Comparison of ENCODE assay signal across 16 cellular contexts in the genomic region with DNA sequence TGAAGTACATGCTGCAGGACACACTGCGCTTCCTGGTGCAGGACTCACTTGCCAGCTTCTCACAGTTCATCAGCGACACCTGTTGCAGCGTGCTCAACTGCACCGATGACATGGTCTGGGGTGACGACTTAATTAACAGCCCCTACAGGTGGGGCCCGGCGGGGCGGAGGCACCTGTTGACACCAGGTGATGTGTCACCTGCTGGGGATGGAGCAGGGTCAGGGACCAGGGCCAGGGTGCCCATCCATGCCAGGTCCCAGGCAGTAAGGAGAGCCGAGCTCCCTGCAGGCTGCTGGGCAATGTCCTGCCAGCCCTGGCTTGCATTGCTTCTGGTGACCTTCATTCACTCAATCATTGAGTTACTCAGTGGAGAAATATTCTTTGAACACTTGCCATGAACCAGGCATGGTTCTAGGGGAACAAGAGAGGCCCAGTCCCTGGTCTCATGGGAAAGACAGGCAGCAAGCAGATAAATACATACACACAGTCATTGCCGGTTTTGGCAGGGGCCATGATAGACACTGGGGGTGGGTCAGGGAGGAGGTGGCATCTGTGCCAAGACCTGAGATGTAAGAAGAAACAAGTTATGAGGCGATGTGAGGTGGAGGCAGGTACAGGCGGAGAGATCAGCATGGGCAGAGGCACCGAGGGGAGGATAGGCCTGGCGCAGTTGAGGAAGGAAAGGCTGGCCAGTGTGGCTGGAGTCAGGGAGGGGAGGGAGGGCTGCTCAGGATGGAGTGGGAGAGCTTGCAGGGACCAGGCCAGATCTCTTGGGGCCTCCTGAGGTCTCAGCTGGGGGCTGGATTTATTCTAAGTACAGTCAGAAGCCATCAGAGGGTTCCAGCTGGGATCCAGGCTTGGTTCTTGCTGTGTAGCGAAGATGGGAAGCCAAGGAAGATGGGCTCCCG. TPM values are rescaled to one million over a fixed set of nuclear protein-coding genes. Genes with fewer than 3 reads are reported as not detected.
DNase-seq lines count a peak whose midpoint lies in the region; ATAC-seq, FAIRE-seq and TF ChIP-seq lines count a peak whose summit lies in the region.
"Had no signal": no experiment of that assay in that cellular context is flagged by ENCODE, and none has a peak within 500 bp of the region (broad histone marks: within the 10 kb centered on the region; RNA-seq: fewer than 3 reads in every experiment).

No MANE protein-coding gene starts in this region.

- intact Hi-C loops in IMR-90 (cut with micrococcal nuclease) (no loop called here), kidney (cut with DNase I) (loop anchor here (10.0 kb wide), 1 partner anchor 122 kb away; a partner anchor contains a TSS), thyroid gland (cut with DNase I) (no loop called here)

- H3K79me1 ChIP-seq in IMR-90 (ENCODE audit: low read depth in 1 of 2, low read length in 2 of 2): no peaks in the 10 kb centered on the region

- H3K9me3 ChIP-seq in IMR-90 (ENCODE audit: control insufficient read depth, insufficient read depth, low read length) (no peaks in the 10 kb centered on the region), kidney (ENCODE audit: control insufficient read depth in 1 of 2, low read length in 2 of 2) (no peaks in the 10 kb centered on the region), thyroid gland (no peaks in the 10 kb centered on the region)
- H3K9me3 ChIP-seq: breast epithelium had no signal

- H3K27ac ChIP-seq in IMR-90 (ENCODE audit: insufficient read depth, low read length): 0 out of 2 replicates have a peak overlapping the region, but pooled peaks have one; percentile 8
- H3K27ac ChIP-seq in kidney (ENCODE audit: low read depth in 2 of 2, low read length in 2 of 2): no peak overlapping the region
- no peak overlapping the region for H3K27ac ChIP-seq in thyroid gland
- H3K27ac ChIP-seq: breast epithelium, epithelial cell of prostate had no signal

- H3K27me3 Mint-ChIP-seq in effector memory CD8-positive, alpha-beta T cell: no peaks in the 10 kb centered on the region
- H3K27me3 Mint-ChIP-seq: activated CD4-positive, alpha-beta T cell treated with anti-CD3 and anti-CD28 coated beads for 36 hours; B cell had no signal

- H3K9ac ChIP-seq in IMR-90 (ENCODE audit: low read depth, low read length) (no peak overlapping the region), kidney (ENCODE audit: low read length in 2 of 2) (no peak overlapping the region)

- H3K56ac ChIP-seq in IMR-90 (ENCODE audit: extremely low read depth, insufficient read depth, low read length): no peak overlapping the region

- peaks cover 0 to 4% of the 10 kb centered on the region in 2 donors for H3K4me1 Mint-ChIP-seq in effector memory CD8-positive, alpha-beta T cell (ENCODE audit: low read depth in 2 of 2)
- H3K4me1 Mint-ChIP-seq: activated CD4-positive, alpha-beta T cell treated with anti-CD3 and anti-CD28 coated beads for 36 hours; B cell had no signal

- H2BK20ac ChIP-seq in IMR-90 (ENCODE audit: low read depth, low read length): no peak overlapping the region

- peak overlapping the region; percentile 46 for H3K4ac ChIP-seq in IMR-90 (ENCODE audit: low read depth, low read length)

- no peak overlapping the region for H2BK15ac ChIP-seq in IMR-90 (ENCODE audit: low read depth, low read length)

- dilution Hi-C loops in IMR-90 (cut with HindIII; ENCODE audit: low sequenced_read_pairs, unreplicated experiment): no loop called here

- H4K20me1 ChIP-seq in IMR-90 (ENCODE audit: insufficient read depth, low read length): no peaks in the 10 kb centered on the region; the same call in 1 of the 2 replicates

- no peak overlapping the region for H2BK120ac ChIP-seq in IMR-90 (ENCODE audit: low read depth, low read length)

- H4K91ac ChIP-seq in IMR-90 (ENCODE audit: insufficient read depth, low read depth, low read length): no peak overlapping the region

- TF ChIP-seq RAD21 in IMR-90 (IDR thresholded peaks at IDR 0.05; ENCODE audit: low read length): no peak

- no peak for TF ChIP-seq POLR2A in IMR-90 (IDR thresholded peaks at IDR 0.05; ENCODE audit: low read depth, low read length)
- no peak for TF ChIP-seq POLR2A in thyroid gland (IDR thresholded peaks at IDR 0.05)

- H3K4me1 ChIP-seq in IMR-90 (ENCODE audit: control insufficient read depth, insufficient read depth, low read length) (peaks cover 15% of the 10 kb centered on the region), kidney (ENCODE audit: control insufficient read depth in 1 of 2, insufficient read depth in 1 of 2, low read depth in 1 of 2, low read length in 2 of 2) (no peaks in the 10 kb centered on the region), thyroid gland (peaks cover 0 to 9% of the 10 kb centered on the region in 2 donors)
- H3K4me1 ChIP-seq: breast epithelium had no signal

- peak overlapping the region; percentile 29; the same call in 1 of the 2 replicates for H2AK5ac ChIP-seq in IMR-90 (ENCODE audit: low read depth, low read length)

- H2AK9ac ChIP-seq in IMR-90 (replicated peaks; ENCODE audit: low read depth, low read length, poor library complexity): no peak overlapping the region

- H3K4me2 ChIP-seq in IMR-90 (ENCODE audit: low read depth, low read length): 0 out of 2 replicates have a peak overlapping the region, but pooled peaks have one; percentile 4

- no peak overlapping the region for H3K4me3 ChIP-seq in IMR-90 (ENCODE audit: insufficient read depth, low read depth, low read length)
- no peak overlapping the region for H3K4me3 ChIP-seq in kidney (ENCODE audit: low read length in 2 of 2)
- no peak overlapping the region for H3K4me3 ChIP-seq in thyroid gland (replicated peaks in 1 of 3)
- H3K4me3 ChIP-seq: breast epithelium had no signal

- no peaks in the 10 kb centered on the region for H3K9me3 Mint-ChIP-seq in effector memory CD8-positive, alpha-beta T cell

- H4K8ac ChIP-seq in IMR-90 (ENCODE audit: low read depth in 2 of 2, low read length in 2 of 2): no peak overlapping the region

- whole genome bisulfite sequencing in IMR-90 (ENCODE audit: extremely low coverage in 2 of 2, insufficient read length in 1 of 2), 2 experiments: 89% methylated on average over 13 of the region's 16 CpGs; no CpG with 5 or more reads in 1 of the 2 experiments
- WGBS in thyroid gland, 2 donors: 93 to 94% methylated on average over 13 to 16 of the region's 16 CpGs

- H3K18ac ChIP-seq in IMR-90 (ENCODE audit: low read depth, low read length): no peak overlapping the region

- peak; percentile 44 for DNase-seq in AG09319 (ENCODE audit: extremely low read depth, low read depth)
- peak; percentile 84 for DNase-seq in IMR-90
- no peak for DNase-seq in effector memory CD8-positive, alpha-beta T cell
- DNase-seq in kidney: peak; percentile 59
- DNase-seq in GM13977 (ENCODE audit: low spot score): no peak
- DNase-seq in NCI-H2196 treated with DMSO at 0.1 percent for 48 hours (lab: John Stamatoyannopoulos, UW; ENCODE audit: unreplicated experiment): no peak
- DNase-seq in thyroid gland: no peak
- no peak for DNase-seq in NCI-H1930 (lab: John Stamatoyannopoulos, UW)
- DNase-seq: activated CD4-positive, alpha-beta T cell treated with anti-CD3 and anti-CD28 coated beads for 36 hours; stimulated activated CD4-positive, alpha-beta T cell treated with anti-CD3 and anti-CD28 coated beads, Interleukin-4, amount 100 ng/mL, for 24 hours; stimulated activated naive CD4-positive, alpha-beta T cell; T-helper 1 cell had no signal

- POLR2A ChIA-PET in IMR-90 (lab: Charles Lee; ENCODE audit: unreplicated experiment): no interaction called here

- peak overlapping the region; percentile 74 to 83 for H3K27ac Mint-ChIP-seq in effector memory CD8-positive, alpha-beta T cell
- H3K27ac Mint-ChIP-seq: activated CD4-positive, alpha-beta T cell treated with anti-CD3 and anti-CD28 coated beads for 36 hours; progenitor cell of endocrine pancreas had no signal

- H3K4me3 Mint-ChIP-seq in effector memory CD8-positive, alpha-beta T cell: no peak overlapping the region
- H3K4me3 Mint-ChIP-seq: activated CD4-positive, alpha-beta T cell treated with anti-CD3 and anti-CD28 coated beads for 36 hours; B cell had no signal

- ATAC-seq in IMR-90 (ENCODE audit: low read depth): peak; percentile 82
- ATAC-seq in effector memory CD8-positive, alpha-beta T cell (replicated peaks): no peak
- ATAC-seq: activated CD4-positive, alpha-beta T cell treated with anti-CD3 and anti-CD28 coated beads for 36 hours had no signal

- peak overlapping the region; percentile 9 for H2AFZ ChIP-seq in IMR-90 (replicated peaks; ENCODE audit: low read length, poor library complexity)

- peaks cover 16% of the 10 kb centered on the region for H3K9me1 ChIP-seq in IMR-90 (ENCODE audit: insufficient read depth, low read length)

- H2BK5ac ChIP-seq in IMR-90 (ENCODE audit: low read depth, low read length, poor library complexity, severe bottlenecking): peak overlapping the region; percentile 40

- peaks cover 3% of the 10 kb centered on the region; the same call in 1 of the 2 replicates for H3K36me3 ChIP-seq in IMR-90 (ENCODE audit: control insufficient read depth, insufficient read depth, low read length)
- peaks cover 10 to 21% of the 10 kb centered on the region in 2 donors for H3K36me3 ChIP-seq in kidney (ENCODE audit: control insufficient read depth in 1 of 2, insufficient read depth in 2 of 2, low read length in 2 of 2)
- no peaks in the 10 kb centered on the region for H3K36me3 ChIP-seq in thyroid gland
- H3K36me3 ChIP-seq: breast epithelium had no signal

- TF ChIP-seq CTCF in AG09319 (IDR thresholded peaks at IDR 0.05; ENCODE audit: low read depth, low read length): no peak
- TF ChIP-seq CTCF in IMR-90 (conservative IDR thresholded peaks at IDR 0.05; ENCODE audit: low read depth, low read length): no peak
- TF ChIP-seq CTCF in kidney (IDR thresholded peaks at IDR 0.05; ENCODE audit: borderline replicate concordance, extremely low read depth, insufficient read depth): no peak
- no peak for TF ChIP-seq CTCF in GM13977 (IDR thresholded peaks at IDR 0.05; ENCODE audit: extremely low read depth, insufficient read depth, missing control alignments)
- no peak for TF ChIP-seq CTCF in thyroid gland (IDR thresholded peaks at IDR 0.05)

- H3K36me3 Mint-ChIP-seq in effector memory CD8-positive, alpha-beta T cell (ENCODE audit: insufficient read depth): peaks cover 10% of the 10 kb centered on the region

- no peak overlapping the region for H3K23ac ChIP-seq in IMR-90 (ENCODE audit: low read depth, low read length)

- CTCF ChIA-PET in IMR-90 (lab: Yijun Ruan, JAX): interaction anchor here (0.6 kb wide), 1 partner anchor 235 kb away, joined by 3 read pairs; no protein-coding TSS in a partner anchor

- no peak overlapping the region for H4K5ac ChIP-seq in IMR-90 (ENCODE audit: low read depth, low read length)

- in situ Hi-C loops in IMR-90 (cut with MboI; ENCODE audit: low sequenced_read_pairs) (no loop called here), GM13977 (cut with MboI; ENCODE audit: low pct_unique_long_range_greater_than_20kb, low sequenced_read_pairs, unreplicated experiment) (loop anchor here (10.0 kb wide), 1 partner anchor 112 kb away; a partner anchor contains a TSS)

- H3K14ac ChIP-seq in IMR-90 (replicated peaks; ENCODE audit: low read depth, low read length): peak overlapping the region; percentile 59

- no peaks in the 10 kb centered on the region for H3K27me3 ChIP-seq in IMR-90 (ENCODE audit: control insufficient read depth, insufficient read depth, low read length)
- no peaks in the 10 kb centered on the region for H3K27me3 ChIP-seq in thyroid gland
- H3K27me3 ChIP-seq: breast epithelium had no signal

- BruUV-seq in IMR-90 (replicated peaks; lab: Mats Ljungman, UMichigan): no TSS peak

- FAIRE-seq in kidney (lab: Jason Lieb, UNC): no peak

RNA-seq across cellular contexts. Expression of a gene that starts 30.8 kb away (rescaled TPM):
- 1.7 and 2.0 TPM in 2 replicates for total RNA-seq in IMR-90 (2012; rRNA removed)
- 3.8 and 4.0 TPM in 2 replicates for polyA plus RNA-seq in IMR-90 (2012; rRNA removed)
- polyA plus RNA-seq in IMR-90 (2012; cell fraction: cytosol; rRNA removed): 0.44 and 2.1 TPM in 2 replicates
- 29.2 and 39.2 TPM in 2 replicates for polyA plus RNA-seq in IMR-90 (2012; cell fraction: nucleus; rRNA removed; ENCODE audit: low replicate concordance)
- total RNA-seq in kidney: 12.1 TPM
- polyA plus RNA-seq in kidney (ENCODE audit: insufficient read depth, low read depth, low replicate concordance): 1.7 TPM
- total RNA-seq in thyroid gland: 10 to 100 TPM in 1 of 4 donors, 1 to 10 TPM in 3; 4.6 to 14.2 (median 7.5) TPM

RNA-seq across cellular contexts. Expression of a gene that starts 59.2 kb away (rescaled TPM):
- total RNA-seq in IMR-90 (2012; rRNA removed) (6.4 and 6.8 TPM in 2 replicates), kidney (30.7 TPM), thyroid gland (10 to 100 TPM in 3 of 4 donors, 1 to 10 TPM in 1; 8.9 to 20.3 (median 15.3) TPM)
- polyA plus RNA-seq in IMR-90 (2012; rRNA removed) (13.9 and 15.6 TPM in 2 replicates), kidney (ENCODE audit: insufficient read depth, low read depth, low replicate concordance) (50.2 TPM)
- 5.2 and 10.8 TPM in 2 replicates for polyA plus RNA-seq in IMR-90 (2012; cell fraction: cytosol; rRNA removed)
- 29.1 and 86.5 TPM in 2 replicates for polyA plus RNA-seq in IMR-90 (2012; cell fraction: nucleus; rRNA removed; ENCODE audit: low replicate concordance)

Comparison
In these comparisons a context has a peak if more than half of its experiments do, and no peak if none do; other contexts are left out.
1. DNase-seq: peak in AG09319 (single experiment), IMR-90 (single experiment) and kidney (single experiment); none in effector memory CD8-positive, alpha-beta T cell (0 of 3), GM13977 (single experiment), NCI-H2196 treated with DMSO at 0.1 percent for 48 hours (single experiment), thyroid gland (0 of 2) and NCI-H1930 (0 of 2).